ENCODE assay signal across 22 cellular contexts in genomic region chr11:65883058-65883761, GRCh38. TPM values are rescaled to one million over a fixed set of nuclear protein-coding genes. Genes with fewer than 3 reads are reported as not detected.
DNase-seq lines count a peak whose midpoint lies in the region; ATAC-seq, FAIRE-seq and TF ChIP-seq lines count a peak whose summit lies in the region.
"Had no signal": no experiment of that assay in that cellular context is flagged by ENCODE, and none has a peak within 500 bp of the region (broad histone marks: within the 10 kb centered on the region; RNA-seq: fewer than 3 reads in every experiment).

No MANE protein-coding gene starts in this region.

- TF ChIP-seq EP300 in H1 (IDR thresholded peaks at IDR 0.05; ENCODE audit: borderline replicate concordance in 1 of 2, low read depth in 2 of 2, low read length in 2 of 2) = no peak

- no peak overlapping the region for H3K14ac ChIP-seq in H1 (ENCODE audit: insufficient read length)

- no peak overlapping the region for H3K56ac ChIP-seq in H1 (replicated peaks; ENCODE audit: insufficient read length, low read depth, low read length)

- no peak overlapping the region for H3K4me3 ChIP-seq in H1 (ENCODE audit: extremely low read depth in 1 of 4, insufficient read depth in 2 of 4, low read depth in 3 of 4, low read length in 4 of 4)
- H3K4me3 ChIP-seq in upper lobe of right lung = no peak overlapping the region
- H3K4me3 ChIP-seq in ascending aorta = no peak overlapping the region
- H3K4me3 ChIP-seq: BLaER1 treated with 17β-estradiol and CSF1 and Interleukin-3, amounts not matched to agents 10 nM and 100 nM; GM12878; HAP-1 had no signal

- no peaks in the 10 kb centered on the region for H3K9me3 Mint-ChIP-seq in activated naive CD8-positive, alpha-beta T cell treated with anti-CD3 and anti-CD28 coated beads, Interleukin-2, amount 10 ng/mL, durations not matched to agents 7 days and 5 days
- no peaks in the 10 kb centered on the region for H3K9me3 Mint-ChIP-seq in activated naive CD8-positive, alpha-beta T cell treated with anti-CD3 and anti-CD28 coated beads, Interleukin-2, amount 50 U/mL, for 24 hours
- no peaks in the 10 kb centered on the region for H3K9me3 Mint-ChIP-seq in natural killer cell
- H3K9me3 Mint-ChIP-seq: CD8-positive, alpha-beta T cell had no signal

- H3K4me1 Mint-ChIP-seq in activated naive CD8-positive, alpha-beta T cell treated with anti-CD3 and anti-CD28 coated beads, Interleukin-2, amount 10 ng/mL, durations not matched to agents 7 days and 5 days = peaks cover 53% of the 10 kb centered on the region
- H3K4me1 Mint-ChIP-seq in activated naive CD8-positive, alpha-beta T cell treated with anti-CD3 and anti-CD28 coated beads, Interleukin-2, amount 50 U/mL, for 24 hours = peaks cover 70% of the 10 kb centered on the region
- peaks cover 55 to 79% of the 10 kb centered on the region in 2 donors for H3K4me1 Mint-ChIP-seq in natural killer cell

- no peak overlapping the region for H3K4ac ChIP-seq in H1 (replicated peaks; ENCODE audit: insufficient read length, low read depth, low read length)

- no peak overlapping the region for H2BK120ac ChIP-seq in H1 (replicated peaks; ENCODE audit: low read depth, low read length)

- H4K91ac ChIP-seq in H1 (replicated peaks; ENCODE audit: insufficient read length, low read length) = no peak overlapping the region

- TF ChIP-seq POLR2A in H1 (IDR thresholded peaks at IDR 0.05; ENCODE audit: control extremely low read depth in 1 of 2, low read depth in 2 of 2, low read length in 2 of 2) = no peak

- no peak for FAIRE-seq in H1 (lab: Jason Lieb, UNC)
- FAIRE-seq: GM12878 had no signal

- ATAC-seq in activated naive CD8-positive, alpha-beta T cell treated with anti-CD3 and anti-CD28 coated beads, Interleukin-2, amount 10 ng/mL, durations not matched to agents 7 days and 5 days (ENCODE audit: low read depth) = no peak
- ATAC-seq in activated naive CD8-positive, alpha-beta T cell treated with anti-CD3 and anti-CD28 coated beads, Interleukin-2, amount 50 U/mL, for 24 hours = no peak
- ATAC-seq in natural killer cell = no peak
- ATAC-seq in upper lobe of right lung = no peak
- no peak for ATAC-seq in HG03571 (IDR thresholded peaks at IDR 0.05; ENCODE audit: unreplicated experiment)
- no peak for ATAC-seq in GM18519 (IDR thresholded peaks at IDR 0.05; ENCODE audit: low FRiP score, unreplicated experiment)
- ATAC-seq: CD8-positive, alpha-beta T cell; GM12878 had no signal

- DNase-seq in activated naive CD8-positive, alpha-beta T cell treated with anti-CD3 and anti-CD28 coated beads, Interleukin-2, amount 10 ng/mL, durations not matched to agents 7 days and 5 days = no peak
- no peak for DNase-seq in activated naive CD8-positive, alpha-beta T cell treated with anti-CD3 and anti-CD28 coated beads, Interleukin-2, amount 50 U/mL, for 24 hours
- DNase-seq in H1 (ENCODE audit: low read depth in 1 of 2, low spot score in 2 of 2) (no peak), natural killer cell (no peak), upper lobe of right lung (peak; percentile 56), ascending aorta (ENCODE audit: low spot score in 2 of 2) (no peak)
- DNase-seq: 8988T; DND-41; KG1; NCI-H1092 treated with DMSO at 0.1 percent for 48 hours; NCI-H146; NCI-H2029 treated with DMSO at 0.1 percent for 48 hours; NCI-H345; NCI-H524; NCI-H774; NK-92 treated with Interleukin-12 subunit alpha and Interleukin-12 subunit beta, amount 100 ng/mL, for 24 hours had no signal

- H3K27me3 ChIP-seq in H1 (replicated peaks in 1 of 4; ENCODE audit: control insufficient read depth in 3 of 4, extremely low read depth in 1 of 4, insufficient read depth in 3 of 4, low read length in 3 of 4) = no peaks in the 10 kb centered on the region
- H3K27me3 ChIP-seq in upper lobe of right lung = no peaks in the 10 kb centered on the region
- H3K27me3 ChIP-seq in ascending aorta = no peaks in the 10 kb centered on the region
- H3K27me3 ChIP-seq: BLaER1 treated with 17β-estradiol and CSF1 and Interleukin-3, amounts not matched to agents 10 nM and 100 nM had no signal

- no peak overlapping the region for H2BK5ac ChIP-seq in H1 (ENCODE audit: low read depth, low read length)

- intact Hi-C loops in natural killer cell (cut with micrococcal nuclease) (no loop called here), upper lobe of right lung (cut with DNase I) (loop anchor here (5.0 kb wide), 1 partner anchor 104 kb away; no protein-coding TSS in a partner anchor), ascending aorta (cut with DNase I) (no loop called here)

- no peak overlapping the region for H2AFZ ChIP-seq in H1 (ENCODE audit: low read length)

- H2BK15ac ChIP-seq in H1 (ENCODE audit: low read length) = no peak overlapping the region

- no peak overlapping the region for H2AK5ac ChIP-seq in H1 (ENCODE audit: low read depth, low read length)

- CTCF ChIA-PET in H1 (lab: Charles Lee; ENCODE audit: partially characterized antibody) = interaction anchor here (1.1 to 19.6 kb wide), 17 partner anchors 9 to 172 kb away, joined by 3 to 283 read pairs (median 16); partner anchors contain the start of genes CCDC85B, CFL1, EFEMP2 and FOSL1

- H3K23ac ChIP-seq in H1 (ENCODE audit: insufficient read length) = no peak overlapping the region

- POLR2A ChIA-PET in activated naive CD8-positive, alpha-beta T cell treated with anti-CD3 and anti-CD28 coated beads, Interleukin-2, amount 10 ng/mL, durations not matched to agents 7 days and 5 days (lab: Charles Lee) = interaction anchor here (1.6 to 12.3 kb wide), 4 partner anchors 9 to 31 kb away, joined by 8 to 304 read pairs (median 14); partner anchors contain the start of genes CFL1 and MUS81
- POLR2A ChIA-PET in H1 (lab: Charles Lee; ENCODE audit: partially characterized antibody) = interaction anchor here (1.3 to 39.7 kb wide), 5 partner anchors 27 to 166 kb away, joined by 3 to 1071 read pairs (median 4); partner anchors contain the start of genes BANF1, CFL1, EFEMP2 and MUS81

- TF ChIP-seq CTCF in H1 (IDR thresholded peaks at IDR 0.05; ENCODE audit: control extremely low read depth in 1 of 3, insufficient read depth in 1 of 3, low read depth in 1 of 3, low read length in 3 of 3) (no peak), natural killer cell (IDR thresholded peaks at IDR 0.05) (no peak), upper lobe of right lung (IDR thresholded peaks at IDR 0.05) (no peak), ascending aorta (IDR thresholded peaks at IDR 0.05) (no peak)

- 90% methylated on average over 13 of the region's 13 CpGs; no CpG with 5 or more reads in 1 of the 2 experiments for WGBS in H1 (ENCODE audit: extremely low coverage in 1 of 2, insufficient coverage in 1 of 2, insufficient read length in 1 of 2, insufficient replicate concordance in 2 of 2, low coverage in 1 of 2, low lambda C conversion rate in 2 of 2, missing lambda C conversion rate in 1 of 2), 2 experiments

- no peak overlapping the region for H3K4me2 ChIP-seq in H1 (ENCODE audit: insufficient read depth in 1 of 2, low read depth in 2 of 2, low read length in 2 of 2)

- no peak overlapping the region for H2BK20ac ChIP-seq in H1 (ENCODE audit: low read length)

- H3K79me1 ChIP-seq in H1 (ENCODE audit: low read depth, low read length) = no peaks in the 10 kb centered on the region

- H3K36me3 ChIP-seq in H1 (ENCODE audit: control insufficient read depth in 2 of 4, insufficient read depth in 4 of 4, low read length in 3 of 4) (peaks cover 8 to 22% (median 18%) of the 10 kb centered on the region in 4 experiments; a peak in 7 of 8 replicates), upper lobe of right lung (peaks cover 38% of the 10 kb centered on the region), ascending aorta (peaks cover 20 to 41% of the 10 kb centered on the region in 2 donors)

- H3K9ac ChIP-seq in H1 (replicated peaks in 1 of 4; ENCODE audit: extremely low read depth in 1 of 4, low read depth in 3 of 4, low read length in 3 of 4) = no peak overlapping the region

- H3K36me3 Mint-ChIP-seq in activated naive CD8-positive, alpha-beta T cell treated with anti-CD3 and anti-CD28 coated beads, Interleukin-2, amount 10 ng/mL, durations not matched to agents 7 days and 5 days = peaks cover 15% of the 10 kb centered on the region
- peaks cover 28% of the 10 kb centered on the region for H3K36me3 Mint-ChIP-seq in activated naive CD8-positive, alpha-beta T cell treated with anti-CD3 and anti-CD28 coated beads, Interleukin-2, amount 50 U/mL, for 24 hours (ENCODE audit: low read depth)
- no peaks in the 10 kb centered on the region for H3K36me3 Mint-ChIP-seq in natural killer cell

- no peak overlapping the region for H3K18ac ChIP-seq in H1 (ENCODE audit: extremely low read depth, low read length)

- H3K4me1 ChIP-seq in H1 (replicated peaks in 1 of 4; ENCODE audit: control insufficient read depth in 3 of 4, insufficient read depth in 4 of 4, low read length in 3 of 4) (peaks cover 0 to 6% (median 3%) of the 10 kb centered on the region in 4 experiments; a peak in 4 of 7 replicates), upper lobe of right lung (peaks cover 12% of the 10 kb centered on the region), ascending aorta (peaks cover 3 to 12% of the 10 kb centered on the region in 2 donors)

- H4K5ac ChIP-seq in H1 (ENCODE audit: insufficient read length, low read depth, low read length) = no peak overlapping the region

- H3K4me3 Mint-ChIP-seq in activated naive CD8-positive, alpha-beta T cell treated with anti-CD3 and anti-CD28 coated beads, Interleukin-2, amount 10 ng/mL, durations not matched to agents 7 days and 5 days = no peak overlapping the region
- H3K4me3 Mint-ChIP-seq in activated naive CD8-positive, alpha-beta T cell treated with anti-CD3 and anti-CD28 coated beads, Interleukin-2, amount 50 U/mL, for 24 hours = no peak overlapping the region
- H3K4me3 Mint-ChIP-seq in natural killer cell = peak overlapping the region; percentile 6

- H3K27ac ChIP-seq in H1 (ENCODE audit: low read depth, low read length) (no peak overlapping the region), upper lobe of right lung (no peak overlapping the region), ascending aorta (no peak overlapping the region)

- no peak overlapping the region for H2BK12ac ChIP-seq in H1 (ENCODE audit: low read depth, low read length)

- no peaks in the 10 kb centered on the region for H3K9me3 ChIP-seq in H1 (ENCODE audit: insufficient read depth in 2 of 2, low read depth in 1 of 2, low read length in 1 of 2)
- H3K9me3 ChIP-seq in upper lobe of right lung = no peaks in the 10 kb centered on the region
- no peaks in the 10 kb centered on the region for H3K9me3 ChIP-seq in ascending aorta
- H3K9me3 ChIP-seq: BLaER1 treated with 17β-estradiol and CSF1 and Interleukin-3, amounts not matched to agents 10 nM and 100 nM; HAP-1 had no signal

- no peak for TF ChIP-seq RAD21 in H1 (IDR thresholded peaks at IDR 0.05 in 1 of 2, conservative IDR thresholded peaks at IDR 0.05 in 1 of 2; ENCODE audit: low read depth in 2 of 2, low read length in 2 of 2)

- H3K79me2 ChIP-seq in H1 (ENCODE audit: control insufficient read depth in 1 of 2, insufficient read depth in 2 of 2, low read length in 2 of 2) = peaks cover 0 to 4% of the 10 kb centered on the region in 2 experiments; a peak in 1 of 4 replicates

- peak overlapping the region; percentile 80 for H3K27ac Mint-ChIP-seq in activated naive CD8-positive, alpha-beta T cell treated with anti-CD3 and anti-CD28 coated beads, Interleukin-2, amount 10 ng/mL, durations not matched to agents 7 days and 5 days
- no peak overlapping the region for H3K27ac Mint-ChIP-seq in activated naive CD8-positive, alpha-beta T cell treated with anti-CD3 and anti-CD28 coated beads, Interleukin-2, amount 50 U/mL, for 24 hours
- H3K27ac Mint-ChIP-seq in natural killer cell = peak overlapping the region; percentile 83 to 84

- peaks cover 5% of the 10 kb centered on the region for H3K23me2 ChIP-seq in H1 (ENCODE audit: low read depth, low read length)

- H3K27me3 Mint-ChIP-seq in activated naive CD8-positive, alpha-beta T cell treated with anti-CD3 and anti-CD28 coated beads, Interleukin-2, amount 10 ng/mL, durations not matched to agents 7 days and 5 days = no peaks in the 10 kb centered on the region
- no peaks in the 10 kb centered on the region for H3K27me3 Mint-ChIP-seq in activated naive CD8-positive, alpha-beta T cell treated with anti-CD3 and anti-CD28 coated beads, Interleukin-2, amount 50 U/mL, for 24 hours
- H3K27me3 Mint-ChIP-seq in natural killer cell (ENCODE audit: low read depth in 2 of 2) = no peaks in the 10 kb centered on the region

- H4K8ac ChIP-seq in H1 (ENCODE audit: extremely low read depth, insufficient read depth, low read length) = no peak overlapping the region

- H4K20me1 ChIP-seq in H1 (replicated peaks in 1 of 2; ENCODE audit: control insufficient read depth in 1 of 2, insufficient read depth in 2 of 2, low read length in 2 of 2) = peaks cover 6 to 7% of the 10 kb centered on the region in 2 experiments

RNA-seq across cellular contexts. Expression of gene CTSW, which starts 3.6 kb away (rescaled TPM):
- 100 to 1,000 TPM; 161 to 175 TPM for total RNA-seq in activated naive CD8-positive, alpha-beta T cell treated with anti-CD3 and anti-CD28 coated beads, Interleukin-2, amount 10 ng/mL, durations not matched to agents 7 days and 5 days
- not detected in 2 replicates for total RNA-seq in H1 (2021; fragmentation: NEBNext Ultra II Directional; extraction: Animal tissue kit (Norgen Biotek cat#: 25700))
- polyA plus RNA-seq in H1 (2011; rRNA removed) = not detected in 2 replicates
- not detected for polyA plus RNA-seq in H1 (2011; cell fraction: cytosol; rRNA removed)
- not detected for polyA plus RNA-seq in H1 (2011; cell fraction: nucleus; rRNA removed)
- polyA plus RNA-seq in H1 (2012, experiment 1 of 2) = not detected in 4 replicates
- polyA plus RNA-seq in H1 (2012, experiment 2 of 2) = not detected
- polyA plus RNA-seq in H1 (2013, experiment 1 of 2) = not detected
- polyA plus RNA-seq in H1 (2013, experiment 2 of 2) = not detected
- polyA minus RNA-seq in H1 (2011; rRNA and poly(A)+ RNA removed) = not detected in 2 replicates
- polyA minus RNA-seq in H1 (2011; cell fraction: cytosol; rRNA and poly(A)+ RNA removed) = not detected
- polyA minus RNA-seq in H1 (2011; cell fraction: nucleus; rRNA and poly(A)+ RNA removed) = not detected
- 1,000 to 10,000 TPM in 1 of 3 donors, 100 to 1,000 TPM in 2; 765 to 1,016 (median 976) TPM for total RNA-seq in natural killer cell
- total RNA-seq in upper lobe of right lung = 17.2 TPM
- not detected for total RNA-seq in ascending aorta

RNA-seq across cellular contexts. Expression of gene FIBP, which starts 5.1 kb away (rescaled TPM):
- 10 to 100 TPM; 78.2 to 82.9 TPM for total RNA-seq in activated naive CD8-positive, alpha-beta T cell treated with anti-CD3 and anti-CD28 coated beads, Interleukin-2, amount 10 ng/mL, durations not matched to agents 7 days and 5 days
- total RNA-seq in H1 (2021; fragmentation: NEBNext Ultra II Directional; extraction: Animal tissue kit (Norgen Biotek cat#: 25700)) = 74.3 and 79.9 TPM in 2 replicates
- polyA plus RNA-seq in H1 (2011; rRNA removed) = 173 and 184 TPM in 2 replicates
- polyA plus RNA-seq in H1 (2011; cell fraction: cytosol; rRNA removed) = 127 TPM
- polyA plus RNA-seq in H1 (2011; cell fraction: nucleus; rRNA removed) = 233 TPM
- 82.7 to 114 TPM (median 111 TPM) in 4 replicates for polyA plus RNA-seq in H1 (2012, experiment 1 of 2)
- 151 TPM for polyA plus RNA-seq in H1 (2012, experiment 2 of 2)
- 79.7 TPM for polyA plus RNA-seq in H1 (2013, experiment 1 of 2)
- polyA plus RNA-seq in H1 (2013, experiment 2 of 2) = 83.5 TPM
- polyA minus RNA-seq in H1 (2011; rRNA and poly(A)+ RNA removed) = 87.2 and 105 TPM in 2 replicates
- polyA minus RNA-seq in H1 (2011; cell fraction: cytosol; rRNA and poly(A)+ RNA removed) = 89.1 TPM
- 101 TPM for polyA minus RNA-seq in H1 (2011; cell fraction: nucleus; rRNA and poly(A)+ RNA removed)
- 10 to 100 TPM; 36.5 to 47.9 (median 45.7) TPM for total RNA-seq in natural killer cell
- 35.5 TPM for total RNA-seq in upper lobe of right lung
- 57.2 TPM for total RNA-seq in ascending aorta

RNA-seq across cellular contexts. Expression of gene CCDC85B, which starts 7.3 kb away (rescaled TPM):
- total RNA-seq in activated naive CD8-positive, alpha-beta T cell treated with anti-CD3 and anti-CD28 coated beads, Interleukin-2, amount 10 ng/mL, durations not matched to agents 7 days and 5 days = 10 to 100 TPM; 59.8 to 66.3 TPM
- 30.8 and 33.3 TPM in 2 replicates for total RNA-seq in H1 (2021; fragmentation: NEBNext Ultra II Directional; extraction: Animal tissue kit (Norgen Biotek cat#: 25700))
- polyA plus RNA-seq in H1 (2011; rRNA removed) = 19.8 and 40.6 TPM in 2 replicates
- 33.5 TPM for polyA plus RNA-seq in H1 (2011; cell fraction: cytosol; rRNA removed)
- 25.8 TPM for polyA plus RNA-seq in H1 (2011; cell fraction: nucleus; rRNA removed)
- polyA plus RNA-seq in H1 (2012, experiment 1 of 2) = 14.8 to 26.4 TPM (median 24.8 TPM) in 4 replicates
- polyA plus RNA-seq in H1 (2012, experiment 2 of 2) = 19.6 TPM
- polyA plus RNA-seq in H1 (2013, experiment 1 of 2) = 16.6 TPM
- polyA plus RNA-seq in H1 (2013, experiment 2 of 2) = 16.3 TPM
- polyA minus RNA-seq in H1 (2011; rRNA and poly(A)+ RNA removed) = 0.29 and 0.76 TPM in 2 replicates
- polyA minus RNA-seq in H1 (2011; cell fraction: cytosol; rRNA and poly(A)+ RNA removed) = 19.7 TPM
- 14.3 TPM for polyA minus RNA-seq in H1 (2011; cell fraction: nucleus; rRNA and poly(A)+ RNA removed)
- 10 to 100 TPM; 22.6 to 36.1 (median 24.1) TPM for total RNA-seq in natural killer cell
- total RNA-seq in upper lobe of right lung = 36.4 TPM
- total RNA-seq in ascending aorta = 184 TPM

RNA-seq across cellular contexts. Expression of gene EFEMP2, which starts 10.6 kb away (rescaled TPM):
- total RNA-seq in activated naive CD8-positive, alpha-beta T cell treated with anti-CD3 and anti-CD28 coated beads, Interleukin-2, amount 10 ng/mL, durations not matched to agents 7 days and 5 days = 10 to 100 TPM; 15.3 to 20.0 TPM
- total RNA-seq in H1 (2021; fragmentation: NEBNext Ultra II Directional; extraction: Animal tissue kit (Norgen Biotek cat#: 25700)) = 8.8 and 9.7 TPM in 2 replicates
- polyA plus RNA-seq in H1 (2011; rRNA removed) = 17.2 and 24.2 TPM in 2 replicates
- polyA plus RNA-seq in H1 (2011; cell fraction: cytosol; rRNA removed) = 16.2 TPM
- polyA plus RNA-seq in H1 (2011; cell fraction: nucleus; rRNA removed) = 54.9 TPM
- 6.4 to 12.6 TPM (median 9.4 TPM) in 4 replicates for polyA plus RNA-seq in H1 (2012, experiment 1 of 2)
- 8.4 TPM for polyA plus RNA-seq in H1 (2012, experiment 2 of 2)
- polyA plus RNA-seq in H1 (2013, experiment 1 of 2) = 14.8 TPM
- polyA plus RNA-seq in H1 (2013, experiment 2 of 2) = 14.3 TPM
- 5.3 and 6.1 TPM in 2 replicates for polyA minus RNA-seq in H1 (2011; rRNA and poly(A)+ RNA removed)
- polyA minus RNA-seq in H1 (2011; cell fraction: cytosol; rRNA and poly(A)+ RNA removed) = 5.7 TPM
- polyA minus RNA-seq in H1 (2011; cell fraction: nucleus; rRNA and poly(A)+ RNA removed) = 17.4 TPM
- total RNA-seq in natural killer cell = 10 to 100 TPM in 1 of 3 donors, 1 to 10 TPM in 2; 6.1 to 13.0 (median 9.8) TPM
- 62.0 TPM for total RNA-seq in upper lobe of right lung
- total RNA-seq in ascending aorta = 92.8 TPM

RNA-seq across cellular contexts. Expression of gene FOSL1, which starts 17.0 kb away (rescaled TPM):
- 1 to 10 TPM; 1.9 to 2.0 TPM for total RNA-seq in activated naive CD8-positive, alpha-beta T cell treated with anti-CD3 and anti-CD28 coated beads, Interleukin-2, amount 10 ng/mL, durations not matched to agents 7 days and 5 days
- total RNA-seq in H1 (2021; fragmentation: NEBNext Ultra II Directional; extraction: Animal tissue kit (Norgen Biotek cat#: 25700)) = 6.3 and 7.5 TPM in 2 replicates
- 7.2 and 11.6 TPM in 2 replicates for polyA plus RNA-seq in H1 (2011; rRNA removed)
- 2.7 TPM for polyA plus RNA-seq in H1 (2011; cell fraction: cytosol; rRNA removed)
- 5.9 TPM for polyA plus RNA-seq in H1 (2011; cell fraction: nucleus; rRNA removed)
- 11.9 to 15.6 TPM (median 13.5 TPM) in 4 replicates for polyA plus RNA-seq in H1 (2012, experiment 1 of 2)
- 15.1 TPM for polyA plus RNA-seq in H1 (2012, experiment 2 of 2)
- polyA plus RNA-seq in H1 (2013, experiment 1 of 2) = 9.5 TPM
- 9.6 TPM for polyA plus RNA-seq in H1 (2013, experiment 2 of 2)
- polyA minus RNA-seq in H1 (2011; rRNA and poly(A)+ RNA removed) = 2.1 and 3.9 TPM in 2 replicates
- polyA minus RNA-seq in H1 (2011; cell fraction: cytosol; rRNA and poly(A)+ RNA removed) = 5.4 TPM
- 7.3 TPM for polyA minus RNA-seq in H1 (2011; cell fraction: nucleus; rRNA and poly(A)+ RNA removed)
- total RNA-seq in natural killer cell (1 to 10 TPM; 3.4 to 9.0 (median 6.8) TPM), upper lobe of right lung (3.9 TPM), ascending aorta (123 TPM)

Comparison
In these comparisons a context has a peak if more than half of its experiments do, and no peak if none do; other contexts are left out.
1. RNA of gene CTSW, which starts 3.6 kb away (total RNA-seq): 765 to 1,016 TPM in natural killer cell, 161 to 175 TPM in activated naive CD8-positive, alpha-beta T cell treated with anti-CD3 and anti-CD28 coated beads, Interleukin-2, amount 10 ng/mL, durations not matched to agents 7 days and 5 days and 17.2 TPM in upper lobe of right lung (single experiment); not detected in H1 and not detected in ascending aorta (single experiment); every median in the first group is over 10 times any median in the second.